36 cellular contexts compared by ENCODE assay signal in genomic region chr1:38834221-38834782, GRCh38. TPM values are rescaled to one million over a fixed set of nuclear protein-coding genes. Genes with fewer than 3 reads are reported as not detected.
DNase-seq lines count a peak whose midpoint lies in the region; ATAC-seq and TF ChIP-seq lines count a peak whose summit lies in the region.
"Had no signal": no experiment of that assay in that cellular context is flagged by ENCODE, and none has a peak within 500 bp of the region (broad histone marks: within the 10 kb centered on the region; RNA-seq: fewer than 3 reads in every experiment).

No MANE protein-coding gene starts in this region.

- no peak overlapping the region for H3K27ac Mint-ChIP-seq in activated naive CD8-positive, alpha-beta T cell treated with anti-CD3 and anti-CD28 coated beads, Interleukin-2, amount 50 U/mL, for 24 hours
- H3K27ac Mint-ChIP-seq: activated CD4-positive, alpha-beta T cell treated with anti-CD3 and anti-CD28 coated beads for 36 hours; activated CD8-positive, alpha-beta T cell treated with anti-CD3 and anti-CD28 coated beads, Interleukin-2, amount 10 ng/mL, durations not matched to agents 7 days and 5 days; activated naive CD8-positive, alpha-beta T cell; IgD-negative memory B cell; memory B cell; nephron progenitor cell; stimulated activated naive B cell treated with anti-CD40 and anti-IgM and Interleukin-4, amounts not matched to agents 10 μg/mL and 1 μg/mL and 100 μg/mL, for 72 hours; T-helper 1 cell treated with Interleukin-12 subunit alpha and Interleukin-12 subunit beta and Interleukin-4 antibody, amounts not matched to agents 30 μg/mL and 1 μg/mL, for 36 hours had no signal

- H3K9me2 ChIP-seq in PC-9 (ENCODE audit: insufficient read depth) = no peaks in the 10 kb centered on the region

- H3K27ac ChIP-seq in PC-9 = no peak overlapping the region
- H3K27ac ChIP-seq in neutrophil = peak overlapping the region; percentile 86
- H3K27ac ChIP-seq: cardiac muscle cell, colonic mucosa, epithelial cell of prostate had no signal

- TF ChIP-seq CTCF in PC-9 (conservative IDR thresholded peaks at IDR 0.05) (no peak), neutrophil (IDR thresholded peaks at IDR 0.05) (no peak)

- no peak overlapping the region for H2AFZ ChIP-seq in PC-9

- H3K36me3 ChIP-seq in PC-9 (ENCODE audit: low read depth) (0 out of 2 replicates have a peak, but pooled peaks cover 6% of the 10 kb centered on the region), neutrophil (peaks cover 17% of the 10 kb centered on the region)

- no peak overlapping the region for H3K4me3 ChIP-seq in PC-9
- peak overlapping the region in 1 of 2 experiments; percentile 25 for H3K4me3 ChIP-seq in neutrophil (ENCODE audit: low read depth in 1 of 2, low read length in 1 of 2)
- H3K4me3 ChIP-seq: cardiac muscle cell, colonic mucosa had no signal

- no peaks in the 10 kb centered on the region for H3K9me3 Mint-ChIP-seq in activated naive CD8-positive, alpha-beta T cell treated with anti-CD3 and anti-CD28 coated beads, Interleukin-2, amount 50 U/mL, for 24 hours
- H3K9me3 Mint-ChIP-seq: IgD-negative memory B cell; memory B cell; nephron progenitor cell; stimulated activated naive B cell treated with anti-CD40 and anti-IgM and Interleukin-4, amounts not matched to agents 10 μg/mL and 1 μg/mL and 100 μg/mL, for 72 hours; T-helper 1 cell treated with Interleukin-12 subunit alpha and Interleukin-12 subunit beta and Interleukin-4 antibody, amounts not matched to agents 30 μg/mL and 1 μg/mL, for 36 hours had no signal

- peaks cover 3% of the 10 kb centered on the region; the same call in 1 of the 2 replicates for H4K20me1 ChIP-seq in PC-9 (ENCODE audit: insufficient read depth)

- H3K9me3 ChIP-seq in PC-9 (ENCODE audit: insufficient read depth, low read depth) = no peaks in the 10 kb centered on the region
- no peaks in the 10 kb centered on the region for H3K9me3 ChIP-seq in neutrophil
- H3K9me3 ChIP-seq: colonic mucosa had no signal

- 0 out of 2 replicates have a peak, but pooled peaks cover 3% of the 10 kb centered on the region for H3F3A ChIP-seq in PC-9 (ENCODE audit: insufficient read depth, low read depth)

- peak; percentile 41 for DNase-seq in GDM1 (lab: John Stamatoyannopoulos, UW)
- DNase-seq in LHCN-M2 (ENCODE audit: low read depth) = peak; percentile 17
- DNase-seq in PC-9 = no peak
- DNase-seq in activated naive CD8-positive, alpha-beta T cell treated with anti-CD3 and anti-CD28 coated beads, Interleukin-2, amount 50 U/mL, for 24 hours = no peak
- DNase-seq in head of caudate nucleus = no peak
- no peak for DNase-seq in DMS53 treated with DMSO at 0.1 percent for 48 hours (lab: John Stamatoyannopoulos, UW; ENCODE audit: unreplicated experiment)
- DNase-seq: activated CD4-positive, alpha-beta T cell treated with anti-CD3 and anti-CD28 coated beads for 36 hours; activated CD8-positive, alpha-beta T cell treated with anti-CD3 and anti-CD28 coated beads, Interleukin-2, amount 10 ng/mL, durations not matched to agents 7 days and 5 days; anterior cingulate cortex; colonic mucosa; COR-L47; effector CD4-positive, alpha-beta T cell; GOT3; NCI-H1436; NCI-H2081 treated with DMSO at 0.1 percent for 48 hours; NCI-H226; NCI-H69; nephron progenitor cell; RPMI8226; stimulated activated naive B cell treated with anti-CD40 and anti-IgM and Interleukin-4, amounts not matched to agents 10 μg/mL and 1 μg/mL and 100 μg/mL, for 72 hours; substantia nigra; trophoblast cell had no signal

- peaks cover 2% of the 10 kb centered on the region for H3K4me1 Mint-ChIP-seq in activated naive CD8-positive, alpha-beta T cell treated with anti-CD3 and anti-CD28 coated beads, Interleukin-2, amount 50 U/mL, for 24 hours
- H3K4me1 Mint-ChIP-seq: activated CD4-positive, alpha-beta T cell treated with anti-CD3 and anti-CD28 coated beads for 36 hours; stimulated activated naive B cell treated with anti-CD40 and anti-IgM and Interleukin-4, amounts not matched to agents 10 μg/mL and 1 μg/mL and 100 μg/mL, for 72 hours had no signal

- POLR2A ChIA-PET in PC-9 (lab: Charles Lee; ENCODE audit: unreplicated experiment) = no interaction called here

- no peaks in the 10 kb centered on the region for H3K79me2 ChIP-seq in PC-9 (ENCODE audit: low read depth)

- H3K4me2 ChIP-seq in PC-9 = no peak overlapping the region

- peaks cover 1% of the 10 kb centered on the region for H3K36me3 Mint-ChIP-seq in activated naive CD8-positive, alpha-beta T cell treated with anti-CD3 and anti-CD28 coated beads, Interleukin-2, amount 50 U/mL, for 24 hours (ENCODE audit: low read depth)
- H3K36me3 Mint-ChIP-seq: activated naive CD8-positive, alpha-beta T cell had no signal

- peaks cover 4% of the 10 kb centered on the region for H3K27me3 Mint-ChIP-seq in activated naive CD8-positive, alpha-beta T cell treated with anti-CD3 and anti-CD28 coated beads, Interleukin-2, amount 50 U/mL, for 24 hours

- CTCF ChIA-PET in PC-9 (lab: Charles Lee) = interaction anchor here (0.6 to 1.2 kb wide), 3 partner anchors 260 to 794 kb away, joined by 3 to 7 read pairs (median 3); no protein-coding TSS in a partner anchor

- H3K4me1 ChIP-seq in PC-9 (replicated peaks; ENCODE audit: insufficient read depth) (no peaks in the 10 kb centered on the region), neutrophil (ENCODE audit: control insufficient read depth in 1 of 2, insufficient read depth in 1 of 2, low read depth in 1 of 2, low read length in 1 of 2) (peaks cover 52 to 58% of the 10 kb centered on the region in 2 experiments)
- H3K4me1 ChIP-seq: colonic mucosa had no signal

- intact Hi-C loops in PC-9 (cut with micrococcal nuclease; ENCODE audit: unreplicated experiment) (no loop called here), head of caudate nucleus (cut with DNase I) (loop anchor here (10.0 kb wide), 1 partner anchor 810 kb away; no protein-coding TSS in a partner anchor)

- BruUV-seq in PC-9 (replicated peaks; lab: Mats Ljungman, UMichigan) = TSS peak; percentile 7

- H3K27me3 ChIP-seq in PC-9 (ENCODE audit: insufficient read depth, low read depth) = peaks cover 32% of the 10 kb centered on the region
- no peaks in the 10 kb centered on the region for H3K27me3 ChIP-seq in neutrophil
- H3K27me3 ChIP-seq: cardiac muscle cell, colonic mucosa had no signal

- no peak for ATAC-seq in GM18870 (IDR thresholded peaks at IDR 0.05; ENCODE audit: unreplicated experiment)
- ATAC-seq in activated naive CD8-positive, alpha-beta T cell treated with anti-CD3 and anti-CD28 coated beads, Interleukin-2, amount 50 U/mL, for 24 hours = no peak
- ATAC-seq: activated CD4-positive, alpha-beta T cell treated with anti-CD3 and anti-CD28 coated beads for 36 hours; activated CD8-positive, alpha-beta T cell treated with anti-CD3 and anti-CD28 coated beads, Interleukin-2, amount 10 ng/mL, durations not matched to agents 7 days and 5 days had no signal

- no peak overlapping the region for H3K4me3 Mint-ChIP-seq in activated naive CD8-positive, alpha-beta T cell treated with anti-CD3 and anti-CD28 coated beads, Interleukin-2, amount 50 U/mL, for 24 hours
- H3K4me3 Mint-ChIP-seq: activated CD4-positive, alpha-beta T cell treated with anti-CD3 and anti-CD28 coated beads for 36 hours; activated CD8-positive, alpha-beta T cell treated with anti-CD3 and anti-CD28 coated beads, Interleukin-2, amount 10 ng/mL, durations not matched to agents 7 days and 5 days; activated naive CD8-positive, alpha-beta T cell; IgD-negative memory B cell; memory B cell; nephron progenitor cell; stimulated activated naive B cell treated with anti-CD40 and anti-IgM and Interleukin-4, amounts not matched to agents 10 μg/mL and 1 μg/mL and 100 μg/mL, for 72 hours; T-helper 1 cell treated with Interleukin-12 subunit alpha and Interleukin-12 subunit beta and Interleukin-4 antibody, amounts not matched to agents 30 μg/mL and 1 μg/mL, for 36 hours had no signal

RNA-seq across cellular contexts. Expression of gene RRAGC, which starts 25.3 kb away (rescaled TPM):
- total RNA-seq in LHCN-M2 (2014; rRNA removed) (14.4 and 21.0 TPM in 2 replicates), PC-9 (2021) (22.1 and 33.0 TPM in 2 replicates)
- 29.7 TPM for polyA plus RNA-seq in LHCN-M2 (2012)

RNA-seq across cellular contexts. Expression of gene MYCBP, which starts 38.8 kb away (rescaled TPM):
- 37.3 and 40.5 TPM in 2 replicates for total RNA-seq in LHCN-M2 (2014; rRNA removed)
- polyA plus RNA-seq in LHCN-M2 (2012) = 12.6 TPM
- 51.9 TPM in 2 replicates for total RNA-seq in PC-9 (2021)

RNA-seq across cellular contexts. Expression of gene GJA9, which starts 47.1 kb away (rescaled TPM):
- total RNA-seq in LHCN-M2 (2014; rRNA removed) (not detected in 2 replicates), PC-9 (2021) (0.48 and 1.1 TPM in 2 replicates)
- polyA plus RNA-seq in LHCN-M2 (2012) = not detected
- total RNA-seq: activated CD4-positive, alpha-beta T cell treated with anti-CD3 and anti-CD28 coated beads for 36 hours; activated CD8-positive, alpha-beta T cell treated with anti-CD3 and anti-CD28 coated beads, Interleukin-2, amount 10 ng/mL, durations not matched to agents 7 days and 5 days; cardiac muscle cell; G401; glomerular endothelial cell; left lobe of liver; M059J; osteocyte; skeletal muscle tissue had no signal
- polyA plus RNA-seq: cardiac muscle cell, IgD-negative memory B cell had no signal

Comparison
In these comparisons a context has a peak if more than half of its experiments do, and no peak if none do; other contexts are left out.
1. DNase-seq: peak in GDM1 (single experiment) and LHCN-M2 (single experiment); none in PC-9 (0 of 2), activated naive CD8-positive, alpha-beta T cell treated with anti-CD3 and anti-CD28 coated beads, Interleukin-2, amount 50 U/mL, for 24 hours (single experiment), head of caudate nucleus (0 of 42) and DMS53 treated with DMSO at 0.1 percent for 48 hours (single experiment).